Comparison of ENCODE assay signal across 1 cellular context in the genomic region with DNA sequence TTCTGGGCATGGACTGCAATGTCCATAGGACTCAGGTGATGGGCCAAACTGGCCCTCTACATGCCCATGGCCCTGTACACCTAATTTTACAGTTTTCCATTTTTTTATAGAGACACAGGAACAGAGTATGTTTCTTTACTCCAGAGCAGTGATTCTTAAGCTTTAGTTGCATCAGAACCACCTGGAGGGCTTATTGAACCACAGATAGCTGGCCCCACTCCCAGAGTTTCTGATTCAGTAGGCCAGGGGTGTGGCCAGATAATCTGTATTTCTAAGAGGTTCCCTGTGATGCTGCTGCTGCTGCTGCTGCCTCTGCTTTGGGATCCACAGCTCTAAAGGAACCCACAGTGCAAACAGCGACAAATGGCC.
TF ChIP-seq lines count a peak whose summit lies in the region.

No MANE protein-coding gene starts in this region.

TF ChIP-seq in GM23338, 12 proteins besides CTCF, POLR2A, EP300 and RAD21 (continued from another document):
- TF ChIP-seq, protein P1, sequence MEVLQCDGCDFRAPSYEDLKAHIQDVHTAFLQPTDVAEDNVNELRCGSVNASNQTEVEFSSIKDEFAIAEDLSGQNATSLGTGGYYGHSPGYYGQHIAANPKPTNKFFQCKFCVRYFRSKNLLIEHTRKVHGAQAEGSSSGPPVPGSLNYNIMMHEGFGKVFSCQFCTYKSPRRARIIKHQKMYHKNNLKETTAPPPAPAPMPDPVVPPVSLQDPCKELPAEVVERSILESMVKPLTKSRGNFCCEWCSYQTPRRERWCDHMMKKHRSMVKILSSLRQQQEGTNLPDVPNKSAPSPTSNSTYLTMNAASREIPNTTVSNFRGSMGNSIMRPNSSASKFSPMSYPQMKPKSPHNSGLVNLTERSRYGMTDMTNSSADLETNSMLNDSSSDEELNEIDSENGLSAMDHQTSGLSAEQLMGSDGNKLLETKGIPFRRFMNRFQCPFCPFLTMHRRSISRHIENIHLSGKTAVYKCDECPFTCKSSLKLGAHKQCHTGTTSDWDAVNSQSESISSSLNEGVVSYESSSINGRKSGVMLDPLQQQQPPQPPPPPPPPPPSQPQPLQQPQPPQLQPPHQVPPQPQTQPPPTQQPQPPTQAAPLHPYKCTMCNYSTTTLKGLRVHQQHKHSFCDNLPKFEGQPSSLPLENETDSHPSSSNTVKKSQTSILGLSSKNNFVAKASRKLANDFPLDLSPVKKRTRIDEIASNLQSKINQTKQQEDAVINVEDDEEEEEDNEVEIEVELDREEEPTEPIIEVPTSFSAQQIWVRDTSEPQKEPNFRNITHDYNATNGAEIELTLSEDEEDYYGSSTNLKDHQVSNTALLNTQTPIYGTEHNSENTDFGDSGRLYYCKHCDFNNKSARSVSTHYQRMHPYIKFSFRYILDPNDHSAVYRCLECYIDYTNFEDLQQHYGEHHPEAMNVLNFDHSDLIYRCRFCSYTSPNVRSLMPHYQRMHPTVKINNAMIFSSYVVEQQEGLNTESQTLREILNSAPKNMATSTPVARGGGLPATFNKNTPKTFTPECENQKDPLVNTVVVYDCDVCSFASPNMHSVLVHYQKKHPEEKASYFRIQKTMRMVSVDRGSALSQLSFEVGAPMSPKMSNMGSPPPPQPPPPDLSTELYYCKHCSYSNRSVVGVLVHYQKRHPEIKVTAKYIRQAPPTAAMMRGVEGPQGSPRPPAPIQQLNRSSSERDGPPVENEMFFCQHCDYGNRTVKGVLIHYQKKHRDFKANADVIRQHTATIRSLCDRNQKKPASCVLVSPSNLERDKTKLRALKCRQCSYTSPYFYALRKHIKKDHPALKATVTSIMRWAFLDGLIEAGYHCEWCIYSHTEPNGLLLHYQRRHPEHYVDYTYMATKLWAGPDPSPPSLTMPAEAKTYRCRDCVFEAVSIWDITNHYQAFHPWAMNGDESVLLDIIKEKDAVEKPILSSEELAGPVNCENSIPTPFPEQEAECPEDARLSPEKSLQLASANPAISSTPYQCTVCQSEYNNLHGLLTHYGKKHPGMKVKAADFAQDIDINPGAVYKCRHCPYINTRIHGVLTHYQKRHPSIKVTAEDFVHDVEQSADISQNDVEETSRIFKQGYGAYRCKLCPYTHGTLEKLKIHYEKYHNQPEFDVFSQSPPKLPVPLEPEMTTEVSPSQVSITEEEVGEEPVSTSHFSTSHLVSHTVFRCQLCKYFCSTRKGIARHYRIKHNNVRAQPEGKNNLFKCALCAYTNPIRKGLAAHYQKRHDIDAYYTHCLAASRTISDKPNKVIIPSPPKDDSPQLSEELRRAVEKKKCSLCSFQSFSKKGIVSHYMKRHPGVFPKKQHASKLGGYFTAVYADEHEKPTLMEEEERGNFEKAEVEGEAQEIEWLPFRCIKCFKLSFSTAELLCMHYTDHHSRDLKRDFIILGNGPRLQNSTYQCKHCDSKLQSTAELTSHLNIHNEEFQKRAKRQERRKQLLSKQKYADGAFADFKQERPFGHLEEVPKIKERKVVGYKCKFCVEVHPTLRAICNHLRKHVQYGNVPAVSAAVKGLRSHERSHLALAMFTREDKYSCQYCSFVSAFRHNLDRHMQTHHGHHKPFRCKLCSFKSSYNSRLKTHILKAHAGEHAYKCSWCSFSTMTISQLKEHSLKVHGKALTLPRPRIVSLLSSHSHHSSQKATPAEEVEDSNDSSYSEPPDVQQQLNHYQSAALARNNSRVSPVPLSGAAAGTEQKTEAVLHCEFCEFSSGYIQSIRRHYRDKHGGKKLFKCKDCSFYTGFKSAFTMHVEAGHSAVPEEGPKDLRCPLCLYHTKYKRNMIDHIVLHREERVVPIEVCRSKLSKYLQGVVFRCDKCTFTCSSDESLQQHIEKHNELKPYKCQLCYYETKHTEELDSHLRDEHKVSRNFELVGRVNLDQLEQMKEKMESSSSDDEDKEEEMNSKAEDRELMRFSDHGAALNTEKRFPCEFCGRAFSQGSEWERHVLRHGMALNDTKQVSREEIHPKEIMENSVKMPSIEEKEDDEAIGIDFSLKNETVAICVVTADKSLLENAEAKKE (CRISPR knock-in tag; IDR thresholded peaks at IDR 0.05), result no peak
- TF ChIP-seq EZH2phosphoT487 (IDR thresholded peaks at IDR 0.05; ENCODE audit: unreplicated experiment) (no peak), POLR2AphosphoS5 (IDR thresholded peaks at IDR 0.05; ENCODE audit: low read depth) (no peak), CREB1 (CRISPR knock-in tag; IDR thresholded peaks at IDR 0.05; ENCODE audit: low read depth) (no peak), ZNF331 (CRISPR knock-in tag; IDR thresholded peaks at IDR 0.05; ENCODE audit: low read depth) (no peak)
